21 cellular contexts compared by ENCODE assay signal in the genomic region with DNA sequence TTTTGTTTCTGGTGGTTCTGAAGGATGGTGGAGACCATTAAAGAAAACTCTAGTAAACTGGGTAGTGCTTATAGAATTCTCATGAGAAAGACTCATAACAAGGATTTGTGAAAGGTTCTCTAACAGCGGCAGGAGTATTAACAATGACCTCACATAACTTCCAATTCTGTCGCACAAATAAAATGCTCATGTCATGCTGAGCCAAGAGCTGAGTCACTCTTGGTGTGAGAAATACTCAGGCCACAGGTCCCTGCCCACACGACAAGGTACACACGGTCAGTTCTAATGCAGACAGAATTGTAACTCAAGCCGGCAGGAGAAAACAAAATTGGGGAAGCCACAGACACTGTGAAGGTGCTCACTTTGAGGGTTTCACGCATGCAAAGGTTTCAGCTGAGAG. TPM values are rescaled to one million over a fixed set of nuclear protein-coding genes. Genes with fewer than 3 reads are reported as not detected.
DNase-seq lines count a peak whose midpoint lies in the region; ATAC-seq and TF ChIP-seq lines count a peak whose summit lies in the region.
"Had no signal": no experiment of that assay in that cellular context is flagged by ENCODE, and none has a peak within 500 bp of the region (broad histone marks: within the 10 kb centered on the region; RNA-seq: fewer than 3 reads in every experiment).

No MANE protein-coding gene starts in this region.

- CTCF ChIA-PET in HCT116 (lab: Charles Lee): no interaction called here

- no peak for TF ChIP-seq EP300 in tibial nerve (IDR thresholded peaks at IDR 0.05)

- no peak for TF ChIP-seq CTCF in HCT116 (IDR thresholded peaks at IDR 0.05 in 2 of 3, conservative IDR thresholded peaks at IDR 0.05 in 1 of 3; ENCODE audit: borderline replicate concordance in 1 of 3, insufficient read depth in 1 of 3, low read depth in 2 of 3, low read length in 2 of 3)
- TF ChIP-seq CTCF in osteoblast (IDR thresholded peaks at IDR 0.05; ENCODE audit: extremely low read depth, low read depth, low read length): no peak
- no peak for TF ChIP-seq CTCF in tibial nerve (IDR thresholded peaks at IDR 0.05)
- TF ChIP-seq CTCF in left ventricle myocardium inferior (IDR thresholded peaks at IDR 0.05; ENCODE audit: borderline replicate concordance): no peak
- no peak for TF ChIP-seq CTCF in spleen (IDR thresholded peaks at IDR 0.05 in 8 of 11, conservative IDR thresholded peaks at IDR 0.05 in 3 of 11)

- TF ChIP-seq POLR2A in HCT116 (IDR thresholded peaks at IDR 0.05; ENCODE audit: borderline replicate concordance, extremely low read depth, insufficient read depth, insufficient read length) (no peak), tibial nerve (IDR thresholded peaks at IDR 0.05) (no peak), spleen (IDR thresholded peaks at IDR 0.05) (no peak)

- no peaks in the 10 kb centered on the region for H3K9me2 ChIP-seq in HCT116 (ENCODE audit: insufficient read depth)

- intact Hi-C loops in HCT116 (cut with micrococcal nuclease) (no loop called here), left ventricle myocardium inferior (cut with micrococcal nuclease) (no loop called here), spleen (cut with DNase I; ENCODE audit: low total_unique reads) (no loop called here)

- RAD21 ChIA-PET in HCT116 (lab: Charles Lee; ENCODE audit: low non-redundant PET in 1 of 2, low total read pairs in 2 of 2, uncharacterized antibody in 2 of 2, unreplicated experiment in 2 of 2): no interaction called here

- peaks cover 26% of the 10 kb centered on the region; the same call in 1 of the 2 replicates for H3K27me3 ChIP-seq in HCT116 (ENCODE audit: insufficient read depth, low read length)
- no peaks in the 10 kb centered on the region for H3K27me3 ChIP-seq in osteoblast (ENCODE audit: insufficient read depth, low read length)
- no peaks in the 10 kb centered on the region for H3K27me3 ChIP-seq in tibial nerve
- peaks cover 32% of the 10 kb centered on the region for H3K27me3 ChIP-seq in left ventricle myocardium inferior (ENCODE audit: low read depth)
- H3K27me3 ChIP-seq in spleen (replicated peaks in 1 of 7): peaks cover 0 to 10% (median 0%) of the 10 kb centered on the region in 7 donors
- H3K27me3 ChIP-seq: SJSA1 had no signal

- H3K9me3 ChIP-seq in HCT116 (ENCODE audit: control insufficient read depth in 1 of 2, insufficient read depth in 1 of 2, low read depth in 1 of 2, low read length in 2 of 2): peaks cover 4 to 8% of the 10 kb centered on the region in 2 experiments; a peak in 2 of 4 replicates
- H3K9me3 ChIP-seq in osteoblast (ENCODE audit: low read depth, low read length): no peaks in the 10 kb centered on the region
- H3K9me3 ChIP-seq in tibial nerve: peaks cover 0 to 9% (median 0%) of the 10 kb centered on the region in 4 donors
- H3K9me3 ChIP-seq in left ventricle myocardium inferior (replicated peaks): peaks cover 8% of the 10 kb centered on the region
- peaks cover 0 to 17% (median 10%) of the 10 kb centered on the region in 8 donors for H3K9me3 ChIP-seq in spleen
- H3K9me3 ChIP-seq: SJSA1 had no signal

- H3K4me2 ChIP-seq in HCT116 (ENCODE audit: low read length): 0 out of 2 replicates have a peak overlapping the region, but pooled peaks have one; percentile 19
- H3K4me2 ChIP-seq in osteoblast (ENCODE audit: insufficient read depth, low read length): no peak overlapping the region

- H3K4me3 ChIP-seq in HCT116 (replicated peaks in 1 of 2; ENCODE audit: low read depth in 1 of 2, low read length in 2 of 2) (no peak overlapping the region), osteoblast (ENCODE audit: insufficient read depth, low read length) (no peak overlapping the region), tibial nerve (no peak overlapping the region), left ventricle myocardium inferior (no peak overlapping the region), spleen (no peak overlapping the region)
- H3K4me3 ChIP-seq: SJSA1 had no signal

- peak; percentile 25; the same call in 1 of the 2 replicates for ATAC-seq in HCT116
- ATAC-seq in GM21367 (IDR thresholded peaks at IDR 0.05; ENCODE audit: unreplicated experiment): no peak
- ATAC-seq: Right ventricle myocardium inferior had no signal

- BruUV-seq in HCT116 (replicated peaks; lab: Mats Ljungman, UMichigan): no TSS peak

- no peaks in the 10 kb centered on the region for H3K79me2 ChIP-seq in HCT116 (ENCODE audit: insufficient read depth, low read length)
- no peaks in the 10 kb centered on the region for H3K79me2 ChIP-seq in osteoblast (ENCODE audit: insufficient read depth, low read length)

- 67 to 69% methylated on average over 6 of the region's 6 CpGs for WGBS in tibial nerve, 2 donors
- 80 to 91% (median 86%) methylated on average over 6 of the region's 6 CpGs for WGBS in spleen, 5 donors

- H2AFZ ChIP-seq in HCT116 (ENCODE audit: low read depth, low read length, poor library complexity, severe bottlenecking) (no peak overlapping the region), osteoblast (ENCODE audit: low read length) (no peak overlapping the region)

- DNase-seq in Caki2 (ENCODE audit: low read depth): peak; percentile 66
- no peak for DNase-seq in HCT116 (ENCODE audit: low read depth, low spot score)
- peak; percentile 21 for DNase-seq in SW480 (ENCODE audit: low spot score)
- peak; percentile 15 for DNase-seq in osteoblast (ENCODE audit: insufficient read length, low spot score, missing footprints)
- DNase-seq in tibial nerve (ENCODE audit: low spot score in 2 of 2): no peak
- DNase-seq in left ventricle myocardium inferior: no peak
- DNase-seq in spleen: no peak
- DNase-seq: AML-193, DMS79 treated with DMSO at 0.1 percent for 48 hours, Karpas-422, MM.1S, NCI-H1048, NCI-H1436, NCI-H187 treated with DMSO at 0.1 percent for 48 hours, NCI-H524, NCI-H82 had no signal

- POLR2A ChIA-PET in HCT116 (lab: Charles Lee): no interaction called here

- H3K4me1 ChIP-seq in HCT116 (ENCODE audit: control insufficient read depth in 1 of 2, insufficient read depth in 2 of 2, low read length in 2 of 2): peaks cover 0 to 5% of the 10 kb centered on the region in 2 experiments; a peak in 2 of 4 replicates
- no peaks in the 10 kb centered on the region for H3K4me1 ChIP-seq in osteoblast (ENCODE audit: insufficient read depth, low read length)
- H3K4me1 ChIP-seq in tibial nerve: no peaks in the 10 kb centered on the region
- H3K4me1 ChIP-seq in left ventricle myocardium inferior: no peaks in the 10 kb centered on the region
- no peaks in the 10 kb centered on the region for H3K4me1 ChIP-seq in spleen
- H3K4me1 ChIP-seq: SJSA1 had no signal

- H3K36me3 ChIP-seq in HCT116 (ENCODE audit: control insufficient read depth in 1 of 2, insufficient read depth in 2 of 2, low read length in 2 of 2) (no peaks in the 10 kb centered on the region), osteoblast (ENCODE audit: insufficient read depth, low read length) (no peaks in the 10 kb centered on the region), tibial nerve (no peaks in the 10 kb centered on the region), left ventricle myocardium inferior (no peaks in the 10 kb centered on the region), spleen (peaks cover 0 to 14% (median 0%) of the 10 kb centered on the region in 6 donors)
- H3K36me3 ChIP-seq: SJSA1 had no signal

- no peak overlapping the region for H3K9ac ChIP-seq in HCT116 (ENCODE audit: low read length)

- H4K20me1 ChIP-seq in HCT116 (ENCODE audit: insufficient read depth): no peaks in the 10 kb centered on the region
- no peaks in the 10 kb centered on the region for H4K20me1 ChIP-seq in osteoblast (ENCODE audit: insufficient read depth, low read length)

- no peak for TF ChIP-seq RAD21 in HCT116 (IDR thresholded peaks at IDR 0.05; ENCODE audit: low read depth)

- in situ Hi-C loops in Caki2 (cut with HindIII; ENCODE audit: low pct_unique_long_range_greater_than_20kb, low sequenced_read_pairs): no loop called here

- H3K27ac ChIP-seq in HCT116 (ENCODE audit: low read depth, low read length) (no peak overlapping the region), osteoblast (ENCODE audit: low read depth, low read length) (no peak overlapping the region), tibial nerve (no peak overlapping the region), left ventricle myocardium inferior (replicated peaks) (no peak overlapping the region), spleen (no peak overlapping the region)
- H3K27ac ChIP-seq: SJSA1 had no signal

TF ChIP-seq in HCT116, 20 proteins besides CTCF, POLR2A, EP300 and RAD21 (continues in another document):
- TF ChIP-seq CBX3 (IDR thresholded peaks at IDR 0.05; ENCODE audit: low read depth): no peak
- TF ChIP-seq, protein P1, sequence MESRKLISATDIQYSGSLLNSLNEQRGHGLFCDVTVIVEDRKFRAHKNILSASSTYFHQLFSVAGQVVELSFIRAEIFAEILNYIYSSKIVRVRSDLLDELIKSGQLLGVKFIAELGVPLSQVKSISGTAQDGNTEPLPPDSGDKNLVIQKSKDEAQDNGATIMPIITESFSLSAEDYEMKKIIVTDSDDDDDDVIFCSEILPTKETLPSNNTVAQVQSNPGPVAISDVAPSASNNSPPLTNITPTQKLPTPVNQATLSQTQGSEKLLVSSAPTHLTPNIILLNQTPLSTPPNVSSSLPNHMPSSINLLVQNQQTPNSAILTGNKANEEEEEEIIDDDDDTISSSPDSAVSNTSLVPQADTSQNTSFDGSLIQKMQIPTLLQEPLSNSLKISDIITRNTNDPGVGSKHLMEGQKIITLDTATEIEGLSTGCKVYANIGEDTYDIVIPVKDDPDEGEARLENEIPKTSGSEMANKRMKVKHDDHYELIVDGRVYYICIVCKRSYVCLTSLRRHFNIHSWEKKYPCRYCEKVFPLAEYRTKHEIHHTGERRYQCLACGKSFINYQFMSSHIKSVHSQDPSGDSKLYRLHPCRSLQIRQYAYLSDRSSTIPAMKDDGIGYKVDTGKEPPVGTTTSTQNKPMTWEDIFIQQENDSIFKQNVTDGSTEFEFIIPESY (IDR thresholded peaks at IDR 0.05; ENCODE audit: extremely low read depth, insufficient replicate concordance, low read length): no peak

RNA-seq across cellular contexts. Expression of gene C4orf50, which starts 34.4 kb away (rescaled TPM):
- 0.07 and 0.49 TPM in 2 replicates for total RNA-seq in Caki2 (2014; rRNA removed; shearing (Covaris generic); ENCODE audit: low replicate concordance)
- total RNA-seq in HCT116 (2021; ENCODE audit: unreplicated experiment) (not detected), osteoblast (not detected in 2 replicates), tibial nerve (under 1 TPM in 2 of 4 donors, not detected in 2; 0.21 to 0.30 TPM), left ventricle myocardium inferior (not detected), spleen (1 to 10 TPM in 1 of 7 donors, under 1 TPM in 6; 0.20 to 2.5 (median 0.60) TPM)
- under 0.01 and 0.01 TPM in 2 replicates for polyA plus RNA-seq in HCT116 (2012)
- under 1 TPM; 0.02 to 0.03 (median 0.02) TPM for polyA plus RNA-seq in spleen
- total RNA-seq: Right ventricle myocardium inferior, SJSA1 had no signal
- polyA plus RNA-seq: CD14-positive monocyte, IgD-negative memory B cell had no signal

Comparison
In these comparisons a context has a peak if more than half of its experiments do, and no peak if none do; other contexts are left out.
1. DNase-seq: peak in Caki2 (single experiment), SW480 (single experiment) and osteoblast (single experiment); none in HCT116 (single experiment), tibial nerve (0 of 2), left ventricle myocardium inferior (single experiment) and spleen (single experiment).